1 cellular context compared by ENCODE assay signal in genomic region chr16:56332464-56333079, GRCh38.
A peak's percentile ranks its signal among the peaks of the same experiment; 100 is the strongest.
TF ChIP-seq lines count a peak whose summit lies in the region.

No MANE protein-coding gene starts in this region.

TF ChIP-seq in HepG2, 621 proteins besides CTCF, POLR2A, EP300 and RAD21 (continued from another document and continues in another):
- TF ChIP-seq, protein P1, sequence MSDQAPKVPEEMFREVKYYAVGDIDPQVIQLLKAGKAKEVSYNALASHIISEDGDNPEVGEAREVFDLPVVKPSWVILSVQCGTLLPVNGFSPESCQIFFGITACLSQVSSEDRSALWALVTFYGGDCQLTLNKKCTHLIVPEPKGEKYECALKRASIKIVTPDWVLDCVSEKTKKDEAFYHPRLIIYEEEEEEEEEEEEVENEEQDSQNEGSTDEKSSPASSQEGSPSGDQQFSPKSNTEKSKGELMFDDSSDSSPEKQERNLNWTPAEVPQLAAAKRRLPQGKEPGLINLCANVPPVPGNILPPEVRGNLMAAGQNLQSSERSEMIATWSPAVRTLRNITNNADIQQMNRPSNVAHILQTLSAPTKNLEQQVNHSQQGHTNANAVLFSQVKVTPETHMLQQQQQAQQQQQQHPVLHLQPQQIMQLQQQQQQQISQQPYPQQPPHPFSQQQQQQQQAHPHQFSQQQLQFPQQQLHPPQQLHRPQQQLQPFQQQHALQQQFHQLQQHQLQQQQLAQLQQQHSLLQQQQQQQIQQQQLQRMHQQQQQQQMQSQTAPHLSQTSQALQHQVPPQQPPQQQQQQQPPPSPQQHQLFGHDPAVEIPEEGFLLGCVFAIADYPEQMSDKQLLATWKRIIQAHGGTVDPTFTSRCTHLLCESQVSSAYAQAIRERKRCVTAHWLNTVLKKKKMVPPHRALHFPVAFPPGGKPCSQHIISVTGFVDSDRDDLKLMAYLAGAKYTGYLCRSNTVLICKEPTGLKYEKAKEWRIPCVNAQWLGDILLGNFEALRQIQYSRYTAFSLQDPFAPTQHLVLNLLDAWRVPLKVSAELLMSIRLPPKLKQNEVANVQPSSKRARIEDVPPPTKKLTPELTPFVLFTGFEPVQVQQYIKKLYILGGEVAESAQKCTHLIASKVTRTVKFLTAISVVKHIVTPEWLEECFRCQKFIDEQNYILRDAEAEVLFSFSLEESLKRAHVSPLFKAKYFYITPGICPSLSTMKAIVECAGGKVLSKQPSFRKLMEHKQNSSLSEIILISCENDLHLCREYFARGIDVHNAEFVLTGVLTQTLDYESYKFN (CRISPR knock-in tag; conservative IDR thresholded peaks at IDR 0.05) = 0 out of 2 replicates have a peak, but pooled peaks have one; percentile 20
- TF ChIP-seq, protein P2, sequence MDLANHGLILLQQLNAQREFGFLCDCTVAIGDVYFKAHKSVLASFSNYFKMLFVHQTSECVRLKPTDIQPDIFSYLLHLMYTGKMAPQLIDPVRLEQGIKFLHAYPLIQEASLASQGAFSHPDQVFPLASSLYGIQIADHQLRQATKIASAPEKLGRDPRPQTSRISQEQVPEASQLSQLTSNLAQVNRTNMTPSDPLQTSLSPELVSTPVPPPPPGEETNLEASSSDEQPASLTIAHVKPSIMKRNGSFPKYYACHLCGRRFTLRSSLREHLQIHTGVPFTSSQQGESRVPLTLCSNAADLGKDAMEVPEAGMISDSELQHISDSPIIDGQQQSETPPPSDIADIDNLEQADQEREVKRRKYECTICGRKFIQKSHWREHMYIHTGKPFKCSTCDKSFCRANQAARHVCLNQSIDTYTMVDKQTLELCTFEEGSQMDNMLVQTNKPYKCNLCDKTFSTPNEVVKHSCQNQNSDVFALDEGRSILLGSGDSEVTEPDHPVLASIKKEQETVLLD (CRISPR knock-in tag; IDR thresholded peaks at IDR 0.05; ENCODE audit: low read depth) = no peak
- no peak for TF ChIP-seq U2AF2 (IDR thresholded peaks at IDR 0.05; ENCODE audit: low read depth, low read length)
- TF ChIP-seq HOXA5 (CRISPR knock-in tag; IDR thresholded peaks at IDR 0.05) = no peak
- peak; percentile 49; the same call in 1 of the 2 replicates for TF ChIP-seq FOSL2 (CRISPR knock-in tag; IDR thresholded peaks at IDR 0.05)
- peak; percentile 55; the same call in 1 of the 2 replicates for TF ChIP-seq NFKB2 (CRISPR knock-in tag; IDR thresholded peaks at IDR 0.05; ENCODE audit: borderline replicate concordance)
- TF ChIP-seq ZNF501 (CRISPR knock-in tag; IDR thresholded peaks at IDR 0.05) = peak; percentile 67; the same call in 1 of the 2 replicates
- no peak for TF ChIP-seq ZSCAN29 (CRISPR knock-in tag; conservative IDR thresholded peaks at IDR 0.05)
- no peak for TF ChIP-seq ZNF577 (CRISPR knock-in tag; IDR thresholded peaks at IDR 0.05; ENCODE audit: borderline replicate concordance, low read depth)
- TF ChIP-seq PTBP1 (IDR thresholded peaks at IDR 0.05; ENCODE audit: low read depth, low read length, poor library complexity, severe bottlenecking) = no peak
- TF ChIP-seq, protein P3, sequence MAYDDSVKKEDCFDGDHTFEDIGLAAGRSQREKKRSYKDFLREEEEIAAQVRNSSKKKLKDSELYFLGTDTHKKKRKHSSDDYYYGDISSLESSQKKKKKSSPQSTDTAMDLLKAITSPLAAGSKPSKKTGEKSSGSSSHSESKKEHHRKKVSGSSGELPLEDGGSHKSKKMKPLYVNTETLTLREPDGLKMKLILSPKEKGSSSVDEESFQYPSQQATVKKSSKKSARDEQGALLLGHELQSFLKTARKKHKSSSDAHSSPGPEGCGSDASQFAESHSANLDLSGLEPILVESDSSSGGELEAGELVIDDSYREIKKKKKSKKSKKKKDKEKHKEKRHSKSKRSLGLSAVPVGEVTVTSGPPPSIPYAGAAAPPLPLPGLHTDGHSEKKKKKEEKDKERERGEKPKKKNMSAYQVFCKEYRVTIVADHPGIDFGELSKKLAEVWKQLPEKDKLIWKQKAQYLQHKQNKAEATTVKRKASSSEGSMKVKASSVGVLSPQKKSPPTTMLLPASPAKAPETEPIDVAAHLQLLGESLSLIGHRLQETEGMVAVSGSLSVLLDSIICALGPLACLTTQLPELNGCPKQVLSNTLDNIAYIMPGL (CRISPR knock-in tag; IDR thresholded peaks at IDR 0.05; ENCODE audit: borderline replicate concordance in 1 of 2, low read depth in 1 of 2) = peak; percentile 71 to 87; a peak in 3 of 4 replicates
- TF ChIP-seq SMAD1 (CRISPR knock-in tag; IDR thresholded peaks at IDR 0.05; ENCODE audit: borderline replicate concordance, low read depth) = 0 out of 2 replicates have a peak, but pooled peaks have one; percentile 32
- TF ChIP-seq ZNF546 (CRISPR knock-in tag; conservative IDR thresholded peaks at IDR 0.05) = no peak
- TF ChIP-seq, protein P4, sequence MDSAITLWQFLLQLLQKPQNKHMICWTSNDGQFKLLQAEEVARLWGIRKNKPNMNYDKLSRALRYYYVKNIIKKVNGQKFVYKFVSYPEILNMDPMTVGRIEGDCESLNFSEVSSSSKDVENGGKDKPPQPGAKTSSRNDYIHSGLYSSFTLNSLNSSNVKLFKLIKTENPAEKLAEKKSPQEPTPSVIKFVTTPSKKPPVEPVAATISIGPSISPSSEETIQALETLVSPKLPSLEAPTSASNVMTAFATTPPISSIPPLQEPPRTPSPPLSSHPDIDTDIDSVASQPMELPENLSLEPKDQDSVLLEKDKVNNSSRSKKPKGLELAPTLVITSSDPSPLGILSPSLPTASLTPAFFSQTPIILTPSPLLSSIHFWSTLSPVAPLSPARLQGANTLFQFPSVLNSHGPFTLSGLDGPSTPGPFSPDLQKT (CRISPR knock-in tag; IDR thresholded peaks at IDR 0.05; ENCODE audit: borderline replicate concordance) = no peak
- peak; percentile 85; the same call in 1 of the 2 replicates for TF ChIP-seq KLF12 (CRISPR knock-in tag; IDR thresholded peaks at IDR 0.05; ENCODE audit: borderline replicate concordance)
- no peak for TF ChIP-seq EEA1 (CRISPR knock-in tag; IDR thresholded peaks at IDR 0.05; ENCODE audit: borderline replicate concordance)
- no peak for TF ChIP-seq NCOA1 (CRISPR knock-in tag; IDR thresholded peaks at IDR 0.05)
- TF ChIP-seq, protein P5, sequence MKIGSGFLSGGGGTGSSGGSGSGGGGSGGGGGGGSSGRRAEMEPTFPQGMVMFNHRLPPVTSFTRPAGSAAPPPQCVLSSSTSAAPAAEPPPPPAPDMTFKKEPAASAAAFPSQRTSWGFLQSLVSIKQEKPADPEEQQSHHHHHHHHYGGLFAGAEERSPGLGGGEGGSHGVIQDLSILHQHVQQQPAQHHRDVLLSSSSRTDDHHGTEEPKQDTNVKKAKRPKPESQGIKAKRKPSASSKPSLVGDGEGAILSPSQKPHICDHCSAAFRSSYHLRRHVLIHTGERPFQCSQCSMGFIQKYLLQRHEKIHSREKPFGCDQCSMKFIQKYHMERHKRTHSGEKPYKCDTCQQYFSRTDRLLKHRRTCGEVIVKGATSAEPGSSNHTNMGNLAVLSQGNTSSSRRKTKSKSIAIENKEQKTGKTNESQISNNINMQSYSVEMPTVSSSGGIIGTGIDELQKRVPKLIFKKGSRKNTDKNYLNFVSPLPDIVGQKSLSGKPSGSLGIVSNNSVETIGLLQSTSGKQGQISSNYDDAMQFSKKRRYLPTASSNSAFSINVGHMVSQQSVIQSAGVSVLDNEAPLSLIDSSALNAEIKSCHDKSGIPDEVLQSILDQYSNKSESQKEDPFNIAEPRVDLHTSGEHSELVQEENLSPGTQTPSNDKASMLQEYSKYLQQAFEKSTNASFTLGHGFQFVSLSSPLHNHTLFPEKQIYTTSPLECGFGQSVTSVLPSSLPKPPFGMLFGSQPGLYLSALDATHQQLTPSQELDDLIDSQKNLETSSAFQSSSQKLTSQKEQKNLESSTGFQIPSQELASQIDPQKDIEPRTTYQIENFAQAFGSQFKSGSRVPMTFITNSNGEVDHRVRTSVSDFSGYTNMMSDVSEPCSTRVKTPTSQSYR (CRISPR knock-in tag; IDR thresholded peaks at IDR 0.05; ENCODE audit: borderline replicate concordance) = no peak
- no peak for TF ChIP-seq CAMTA2 (CRISPR knock-in tag; IDR thresholded peaks at IDR 0.05; ENCODE audit: borderline replicate concordance)
- TF ChIP-seq MYPOP (CRISPR knock-in tag; IDR thresholded peaks at IDR 0.05) = no peak
- no peak for TF ChIP-seq ZNF503 (CRISPR knock-in tag; IDR thresholded peaks at IDR 0.05)
- TF ChIP-seq ZNF644 (CRISPR knock-in tag; IDR thresholded peaks at IDR 0.05; ENCODE audit: low read depth) = no peak
- no peak for TF ChIP-seq ZBED4 (CRISPR knock-in tag; IDR thresholded peaks at IDR 0.05; ENCODE audit: borderline replicate concordance)
- TF ChIP-seq ZBTB20 (CRISPR knock-in tag; IDR thresholded peaks at IDR 0.05; ENCODE audit: borderline replicate concordance, low read depth) = peak; percentile 73; the same call in 1 of the 2 replicates
- TF ChIP-seq SP140L (CRISPR knock-in tag; IDR thresholded peaks at IDR 0.05; ENCODE audit: borderline replicate concordance) = no peak
- no peak for TF ChIP-seq KAT7 (CRISPR knock-in tag; IDR thresholded peaks at IDR 0.05; ENCODE audit: borderline replicate concordance)
- TF ChIP-seq ZBTB1 (CRISPR knock-in tag; IDR thresholded peaks at IDR 0.05; ENCODE audit: borderline replicate concordance) = no peak
- peak; percentile 37 for TF ChIP-seq ZNF781 (CRISPR knock-in tag; IDR thresholded peaks at IDR 0.05; ENCODE audit: borderline replicate concordance, not compliant biosample characterization)
- TF ChIP-seq, protein P6, sequence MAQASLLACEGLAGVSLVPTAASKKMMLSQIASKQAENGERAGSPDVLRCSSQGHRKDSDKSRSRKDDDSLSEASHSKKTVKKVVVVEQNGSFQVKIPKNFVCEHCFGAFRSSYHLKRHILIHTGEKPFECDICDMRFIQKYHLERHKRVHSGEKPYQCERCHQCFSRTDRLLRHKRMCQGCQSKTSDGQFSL (CRISPR knock-in tag; IDR thresholded peaks at IDR 0.05) = no peak
- no peak for TF ChIP-seq REST (IDR thresholded peaks at IDR 0.05; ENCODE audit: borderline replicate concordance in 1 of 2, low read depth in 1 of 2, low read length in 2 of 2)
- TF ChIP-seq KLF15 (CRISPR knock-in tag; IDR thresholded peaks at IDR 0.05; ENCODE audit: borderline replicate concordance) = no peak
